In the genomic region with DNA sequence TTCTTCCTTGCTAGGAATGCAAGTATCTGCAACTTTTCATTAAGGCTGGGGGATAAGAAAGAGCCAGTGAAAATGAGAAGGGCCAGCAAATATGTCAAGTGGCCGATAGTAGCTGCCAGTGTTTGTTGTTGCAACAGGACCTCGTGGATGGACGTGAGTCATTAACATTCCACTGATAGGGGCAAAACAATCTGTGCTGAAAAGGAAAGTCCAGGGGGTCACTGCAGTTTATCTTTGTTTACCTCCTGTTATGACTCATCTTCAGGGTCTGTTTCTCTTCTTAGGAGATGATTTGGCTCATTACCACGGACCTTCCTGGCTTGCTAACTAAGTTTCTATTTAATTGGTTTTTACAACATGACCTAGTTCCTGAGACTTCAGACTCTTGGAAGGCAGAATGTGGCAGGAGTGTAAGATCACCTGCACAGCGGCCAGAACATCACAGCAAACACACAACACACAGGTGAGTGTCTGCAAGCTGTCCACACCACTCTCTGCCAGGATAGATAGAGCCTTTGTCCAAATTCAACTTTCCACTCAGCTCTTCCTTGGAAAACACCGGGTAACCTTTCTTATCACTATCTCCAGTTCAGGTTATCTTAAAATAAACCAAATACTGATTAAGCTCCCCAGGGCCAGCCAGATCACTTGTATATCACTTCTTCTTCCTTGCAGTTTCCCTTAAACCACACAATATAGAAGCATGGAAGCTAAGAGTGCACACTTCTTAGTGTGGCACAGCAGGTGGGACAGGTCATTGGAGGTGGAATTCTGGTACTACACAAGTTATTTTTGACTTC, we compare ENCODE assay signal across 9 cellular contexts.
DNase-seq lines count a peak whose midpoint lies in the region; ATAC-seq and TF ChIP-seq lines count a peak whose summit lies in the region.
"Had no signal": no experiment of that assay in that cellular context is flagged by ENCODE, and none has a peak within 500 bp of the region (broad histone marks: within the 10 kb centered on the region; RNA-seq: fewer than 3 reads in every experiment).

No MANE protein-coding gene starts in this region.

- ATAC-seq in left lung, result peak; percentile 79
- ATAC-seq in stimulated activated naive CD8-positive, alpha-beta T cell treated with anti-CD3 and anti-CD28 coated beads, Interleukin-15, Interleukin-2, amounts not matched to agents 100 U/mL and 50 U/mL, for 24 hours, result no peak

- in situ Hi-C loops in mammary epithelial cell (cut with MboI; ENCODE audit: low sequenced_read_pairs in 2 of 2), result no loop called here

- intact Hi-C loops in mammary epithelial cell (cut with micrococcal nuclease), result no loop called here
- intact Hi-C loops in left lung (cut with DNase I), result no loop called here
- intact Hi-C loops in uterus (cut with DNase I; ENCODE audit: low total_unique reads), result no loop called here

- DNase-seq in NCI-H345 (lab: John Stamatoyannopoulos, UW) (peak; percentile 5), NCI-H345 treated with DMSO at 0.1 percent for 48 hours (lab: John Stamatoyannopoulos, UW; ENCODE audit: unreplicated experiment) (no peak), mammary epithelial cell (peak; percentile 55), left lung (peak in 1 of 2 donors; percentile 53), uterus (peak; percentile 69 to 83), NCI-H128 (lab: John Stamatoyannopoulos, UW; ENCODE audit: unreplicated experiment) (no peak), NCI-H1694 (lab: John Stamatoyannopoulos, UW) (no peak)
- no peak for DNase-seq in stimulated activated naive CD8-positive, alpha-beta T cell treated with anti-CD3 and anti-CD28 coated beads, Interleukin-15, Interleukin-2, amounts not matched to agents 100 U/mL and 50 U/mL, for 24 hours

- TF ChIP-seq POLR2A in uterus (IDR thresholded peaks at IDR 0.05), result no peak

- no peak overlapping the region for H3K4me3 ChIP-seq in mammary epithelial cell (replicated peaks in 1 of 3; ENCODE audit: insufficient read depth in 1 of 3, low read depth in 2 of 3, low read length in 3 of 3)
- H3K4me3 ChIP-seq in left lung, result no peak overlapping the region
- no peak overlapping the region for H3K4me3 ChIP-seq in uterus

- no peak overlapping the region for H2AFZ ChIP-seq in mammary epithelial cell (ENCODE audit: low read depth, low read length)

- H3K4me2 ChIP-seq in mammary epithelial cell (ENCODE audit: insufficient read depth, low read depth, low read length), result no peak overlapping the region

- dilution Hi-C loops in mammary epithelial cell (cut with HindIII; ENCODE audit: low sequenced_read_pairs), result no loop called here

- 16% methylated on average over 6 of the region's 6 CpGs for WGBS in mammary epithelial cell (ENCODE audit: low coverage, missing lambda C conversion rate)

- CTCF ChIA-PET in mammary epithelial cell (lab: Charles Lee; ENCODE audit: low non-redundant PET), result interaction anchor here (1.0 kb wide), 1 partner anchor 208 kb away, joined by 15 read pairs; no protein-coding TSS in a partner anchor

- no peaks in the 10 kb centered on the region for H4K20me1 ChIP-seq in mammary epithelial cell (ENCODE audit: insufficient read depth, low read length)

- TF ChIP-seq CTCF in mammary epithelial cell (conservative IDR thresholded peaks at IDR 0.05 in 1 of 2, IDR thresholded peaks at IDR 0.05 in 1 of 2; ENCODE audit: extremely low read depth in 1 of 2, insufficient read depth in 1 of 2, low read depth in 1 of 2, low read length in 2 of 2) (no peak), left lung (IDR thresholded peaks at IDR 0.05) (no peak), uterus (IDR thresholded peaks at IDR 0.05) (no peak)

- H3K36me3 ChIP-seq in mammary epithelial cell (ENCODE audit: insufficient read depth, low read length) (no peaks in the 10 kb centered on the region), left lung (no peaks in the 10 kb centered on the region), uterus (no peaks in the 10 kb centered on the region)

- no peak overlapping the region for H3K9ac ChIP-seq in mammary epithelial cell (ENCODE audit: insufficient read depth, low read length)

- no peaks in the 10 kb centered on the region for H3K79me2 ChIP-seq in mammary epithelial cell (ENCODE audit: insufficient read depth, low read length)

- H3K4me1 ChIP-seq in mammary epithelial cell (ENCODE audit: insufficient read depth, low read length) (peaks cover 5% of the 10 kb centered on the region), left lung (peaks cover 4 to 6% of the 10 kb centered on the region in 2 donors), uterus (peaks cover 10 to 16% of the 10 kb centered on the region in 2 donors)

- no peak overlapping the region for H3K27ac ChIP-seq in mammary epithelial cell (ENCODE audit: insufficient read depth, low read depth, low read length)
- H3K27ac ChIP-seq in left lung, result peak overlapping the region in 1 of 2 donors; percentile 39
- peak overlapping the region; percentile 38 to 63 for H3K27ac ChIP-seq in uterus
- H3K27ac ChIP-seq: epithelial cell of prostate had no signal

- H3K9me3 ChIP-seq in mammary epithelial cell (replicated peaks; ENCODE audit: insufficient read depth, low read length) (no peaks in the 10 kb centered on the region), left lung (no peaks in the 10 kb centered on the region), uterus (no peaks in the 10 kb centered on the region)

- H3K27me3 ChIP-seq in mammary epithelial cell (ENCODE audit: insufficient read depth, low read length), result no peaks in the 10 kb centered on the region
- no peaks in the 10 kb centered on the region for H3K27me3 ChIP-seq in left lung
- H3K27me3 ChIP-seq in uterus, result no peaks in the 10 kb centered on the region

- BruUV-seq in mammary epithelial cell (replicated peaks; lab: Mats Ljungman, UMichigan), result no TSS peak

Comparison
In these comparisons a context has a peak if more than half of its experiments do, and no peak if none do; other contexts are left out.
1. DNase-seq: peak in NCI-H345 (single experiment), mammary epithelial cell (single experiment) and uterus (2 of 2); none in NCI-H345 treated with DMSO at 0.1 percent for 48 hours (single experiment), NCI-H128 (single experiment), NCI-H1694 (single experiment) and stimulated activated naive CD8-positive, alpha-beta T cell treated with anti-CD3 and anti-CD28 coated beads, Interleukin-15, Interleukin-2, amounts not matched to agents 100 U/mL and 50 U/mL, for 24 hours (single experiment).